10 cellular contexts compared by ENCODE assay signal in genomic region chr13:44806841-44807240, GRCh38.
"Had no signal": no experiment of that assay in that cellular context is flagged by ENCODE, and none has a peak within 500 bp of the region (broad histone marks: within the 10 kb centered on the region; RNA-seq: fewer than 3 reads in every experiment).

No MANE protein-coding gene starts in this region.

- DNase-seq: activated CD4-positive, alpha-beta T cell treated with anti-CD3 and anti-CD28 coated beads, Interleukin-2, amount 50 U/mL, for 1 hour; cortex of kidney; effector CD8-positive, alpha-beta T cell; gastrocnemius medialis; naive thymus-derived CD4-positive, alpha-beta T cell; stimulated activated CD4-positive, alpha-beta T cell treated with anti-CD3 and anti-CD28 coated beads, Interleukin-4, amount 100 ng/mL, for 4 hours; stomach had no signal

- H3K4me1 Mint-ChIP-seq: activated naive CD4-positive, alpha-beta T cell treated with anti-CD3 and anti-CD28 coated beads, Interleukin-2, amount 50 U/mL, for 24 hours; naive thymus-derived CD4-positive, alpha-beta T cell had no signal

- H3K27ac Mint-ChIP-seq: activated naive CD4-positive, alpha-beta T cell treated with anti-CD3 and anti-CD28 coated beads, Interleukin-2, amount 50 U/mL, for 24 hours; activated T-helper 2 cell treated with anti-CD3 and anti-CD28 coated beads, Interferon-gamma antibody, Interleukin-2, Interleukin-4, amounts not matched to agents 10 μg/mL and 5 μg/mL and 100 μg/mL, durations not matched to agents 14 hours and 24 hours and 36 hours; naive thymus-derived CD4-positive, alpha-beta T cell; T-helper 2 cell treated with Interferon-gamma antibody and Interleukin-4, amounts not matched to agents 5 μg/mL and 100 μg/mL, for 36 hours had no signal

- H3K36me3 Mint-ChIP-seq: naive thymus-derived CD4-positive, alpha-beta T cell had no signal

- ATAC-seq: gastrocnemius medialis; naive thymus-derived CD4-positive, alpha-beta T cell had no signal

- H3K4me3 Mint-ChIP-seq: activated naive CD4-positive, alpha-beta T cell treated with anti-CD3 and anti-CD28 coated beads, Interleukin-2, amount 50 U/mL, for 24 hours; naive thymus-derived CD4-positive, alpha-beta T cell; T-helper 2 cell treated with Interferon-gamma antibody and Interleukin-4, amounts not matched to agents 5 μg/mL and 100 μg/mL, for 36 hours had no signal

- H3K9me3 Mint-ChIP-seq: activated naive CD4-positive, alpha-beta T cell treated with anti-CD3 and anti-CD28 coated beads, Interleukin-2, amount 50 U/mL, for 24 hours; activated T-helper 2 cell treated with anti-CD3 and anti-CD28 coated beads, Interferon-gamma antibody, Interleukin-2, Interleukin-4, amounts not matched to agents 10 μg/mL and 5 μg/mL and 100 μg/mL, durations not matched to agents 14 hours and 24 hours and 36 hours; T-helper 2 cell treated with Interferon-gamma antibody and Interleukin-4, amounts not matched to agents 5 μg/mL and 100 μg/mL, for 36 hours had no signal
